9 cellular contexts compared by ENCODE assay signal in genomic region chr5:96703985-96704384, GRCh38. TPM values are rescaled to one million over a fixed set of nuclear protein-coding genes. Genes with fewer than 3 reads are reported as not detected.
DNase-seq lines count a peak whose midpoint lies in the region; ATAC-seq, FAIRE-seq and TF ChIP-seq lines count a peak whose summit lies in the region.
"Had no signal": no experiment of that assay in that cellular context is flagged by ENCODE, and none has a peak within 500 bp of the region (broad histone marks: within the 10 kb centered on the region; RNA-seq: fewer than 3 reads in every experiment).

No MANE protein-coding gene starts in this region.

- intact Hi-C loops in kidney (cut with DNase I) (no loop called here), stomach (cut with DNase I; ENCODE audit: low total_unique reads) (no loop called here)

- peak overlapping the region; percentile 6 for H3K4me3 Mint-ChIP-seq in T-helper 1 cell treated with Interleukin-12 subunit alpha and Interleukin-12 subunit beta and Interleukin-4 antibody, amounts not matched to agents 30 μg/mL and 1 μg/mL, for 36 hours
- peak overlapping the region; percentile 91 for H3K4me3 Mint-ChIP-seq in astrocyte (ENCODE audit: unreplicated experiment)

- H3K9me3 Mint-ChIP-seq in T-helper 1 cell treated with Interleukin-12 subunit alpha and Interleukin-12 subunit beta and Interleukin-4 antibody, amounts not matched to agents 30 μg/mL and 1 μg/mL, for 36 hours: no peaks in the 10 kb centered on the region
- H3K9me3 Mint-ChIP-seq in astrocyte (ENCODE audit: unreplicated experiment): no peaks in the 10 kb centered on the region

- H3K36me3 Mint-ChIP-seq in T-helper 1 cell treated with Interleukin-12 subunit alpha and Interleukin-12 subunit beta and Interleukin-4 antibody, amounts not matched to agents 30 μg/mL and 1 μg/mL, for 36 hours (ENCODE audit: low read depth): peaks cover 12% of the 10 kb centered on the region
- H3K36me3 Mint-ChIP-seq in astrocyte (ENCODE audit: low read depth, unreplicated experiment): peaks cover 7% of the 10 kb centered on the region

- peak overlapping the region; percentile 94 for H3K9ac ChIP-seq in astrocyte (ENCODE audit: low read length)
- H3K9ac ChIP-seq in kidney (ENCODE audit: low read length in 2 of 2): peak overlapping the region in 1 of 2 donors; percentile 93

- peak overlapping the region; percentile 86 for H3K4me2 ChIP-seq in astrocyte (ENCODE audit: low read length)

- H3K27me3 Mint-ChIP-seq in T-helper 1 cell treated with Interleukin-12 subunit alpha and Interleukin-12 subunit beta and Interleukin-4 antibody, amounts not matched to agents 30 μg/mL and 1 μg/mL, for 36 hours (ENCODE audit: low read depth): no peaks in the 10 kb centered on the region
- H3K27me3 Mint-ChIP-seq in astrocyte (ENCODE audit: low read depth, unreplicated experiment): no peaks in the 10 kb centered on the region

- H4K20me1 ChIP-seq in astrocyte (ENCODE audit: insufficient read depth, low read length): peaks cover 40% of the 10 kb centered on the region

- H3K4me1 ChIP-seq in astrocyte (ENCODE audit: insufficient read depth, low read length) (peaks cover 29% of the 10 kb centered on the region), kidney (ENCODE audit: control insufficient read depth in 1 of 2, insufficient read depth in 1 of 2, low read depth in 1 of 2, low read length in 2 of 2) (peaks cover 2 to 9% of the 10 kb centered on the region in 2 donors), stomach (peaks cover 22 to 81% (median 54%) of the 10 kb centered on the region in 4 donors)

- DNase-seq in T-helper 1 cell (no peak), astrocyte (ENCODE audit: low read depth) (no peak), kidney (no peak), stomach (no peak), NCI-H146 (lab: John Stamatoyannopoulos, UW) (no peak)
- DNase-seq in NK-92 treated with Interleukin-12 subunit alpha and Interleukin-12 subunit beta, amount 100 ng/mL, for 24 hours (lab: John Stamatoyannopoulos, UW): no peak
- DNase-seq: NCI-H1930 had no signal

- H3K27ac Mint-ChIP-seq in T-helper 1 cell treated with Interleukin-12 subunit alpha and Interleukin-12 subunit beta and Interleukin-4 antibody, amounts not matched to agents 30 μg/mL and 1 μg/mL, for 36 hours: no peak overlapping the region
- peak overlapping the region; percentile 88 for H3K27ac Mint-ChIP-seq in astrocyte (ENCODE audit: unreplicated experiment)

- H3K9me3 ChIP-seq in astrocyte (ENCODE audit: insufficient read depth, low read depth, low read length) (no peaks in the 10 kb centered on the region), kidney (ENCODE audit: control insufficient read depth in 1 of 2, low read length in 2 of 2) (no peaks in the 10 kb centered on the region), stomach (no peaks in the 10 kb centered on the region)

- H3K4me3 ChIP-seq in astrocyte (ENCODE audit: insufficient read depth, low read depth, low read length): peak overlapping the region; percentile 81
- peak overlapping the region; percentile 94 to 95 for H3K4me3 ChIP-seq in kidney (ENCODE audit: low read length in 2 of 2)
- peak overlapping the region; percentile 54 to 63 (median 62) for H3K4me3 ChIP-seq in stomach

- H3K27me3 ChIP-seq in astrocyte (ENCODE audit: insufficient read depth, low read length) (no peaks in the 10 kb centered on the region), stomach (no peaks in the 10 kb centered on the region)

- H2AFZ ChIP-seq in astrocyte (ENCODE audit: low read depth, low read length): no peak overlapping the region

- H3K27ac ChIP-seq in astrocyte (ENCODE audit: low read depth, low read length) (no peak overlapping the region), kidney (ENCODE audit: low read depth in 2 of 2, low read length in 2 of 2) (peak overlapping the region; percentile 98), stomach (peak overlapping the region in 4 of 5 donors; percentile 89 to 96 (median 94))

- FAIRE-seq in astrocyte (lab: Jason Lieb, UNC) (no peak), kidney (lab: Jason Lieb, UNC) (no peak)

- TF ChIP-seq POLR2A in stomach (IDR thresholded peaks at IDR 0.05): no peak

- ATAC-seq in GM18517 (IDR thresholded peaks at IDR 0.05; ENCODE audit: unreplicated experiment): no peak

- H3K36me3 ChIP-seq in astrocyte (ENCODE audit: insufficient read depth, low read length) (no peaks in the 10 kb centered on the region), kidney (ENCODE audit: control insufficient read depth in 1 of 2, insufficient read depth in 2 of 2, low read length in 2 of 2) (no peaks in the 10 kb centered on the region), stomach (peaks cover 0 to 11% (median 4%) of the 10 kb centered on the region in 4 donors)

- no peak for TF ChIP-seq CTCF in astrocyte (IDR thresholded peaks at IDR 0.05; ENCODE audit: insufficient read depth, low read depth, low read length)
- no peak for TF ChIP-seq CTCF in kidney (IDR thresholded peaks at IDR 0.05; ENCODE audit: borderline replicate concordance, extremely low read depth, insufficient read depth)
- no peak for TF ChIP-seq CTCF in stomach (IDR thresholded peaks at IDR 0.05)

- 22 to 41% (median 28%) methylated on average over 3 of the region's 3 CpGs for WGBS in stomach, 5 donors

- no peak for TF ChIP-seq EP300 in stomach (IDR thresholded peaks at IDR 0.05)

- peaks cover 59% of the 10 kb centered on the region for H3K79me2 ChIP-seq in astrocyte (ENCODE audit: insufficient read depth, low read length)

- peaks cover 23% of the 10 kb centered on the region for H3K4me1 Mint-ChIP-seq in T-helper 1 cell treated with Interleukin-12 subunit alpha and Interleukin-12 subunit beta and Interleukin-4 antibody, amounts not matched to agents 30 μg/mL and 1 μg/mL, for 36 hours (ENCODE audit: low read depth)
- H3K4me1 Mint-ChIP-seq in astrocyte (ENCODE audit: low read depth, unreplicated experiment): peaks cover 46% of the 10 kb centered on the region

RNA-seq across cellular contexts. Expression of gene CAST, which starts 41.8 kb away (rescaled TPM):
- total RNA-seq in astrocyte (268 and 287 TPM in 2 replicates), kidney (282 TPM), stomach (100 to 1,000 TPM; 194 to 458 (median 237) TPM)
- polyA plus RNA-seq in kidney (ENCODE audit: insufficient read depth, low read depth, low replicate concordance) (83.2 TPM), stomach (10 to 100 TPM; 54.0 to 73.9 (median 69.4) TPM)
